In the genomic region with DNA sequence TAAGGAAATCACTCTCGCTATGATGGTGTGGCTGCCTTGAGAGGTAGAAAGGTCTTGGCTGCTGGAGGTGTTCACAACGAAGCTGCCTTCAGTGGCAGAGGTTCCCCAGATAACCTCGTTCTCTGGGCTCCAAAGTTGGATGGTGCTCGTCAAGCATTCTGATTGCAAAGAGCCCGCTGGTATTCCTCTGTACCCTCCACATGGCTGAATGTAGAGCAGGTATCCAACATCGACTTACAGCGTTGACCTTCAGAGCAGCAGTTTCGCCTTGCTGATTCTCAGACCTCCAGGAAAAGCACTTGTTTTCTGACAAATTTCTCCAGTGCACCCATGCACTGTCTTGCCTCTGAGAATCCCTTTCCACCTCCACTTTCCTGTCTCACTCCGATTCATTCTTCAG, we compare ENCODE assay signal across 10 cellular contexts. TPM values are rescaled to one million over a fixed set of nuclear protein-coding genes. Genes with fewer than 3 reads are reported as not detected.
"Had no signal": no experiment of that assay in that cellular context is flagged by ENCODE, and none has a peak within 500 bp of the region (broad histone marks: within the 10 kb centered on the region; RNA-seq: fewer than 3 reads in every experiment).

No MANE protein-coding gene starts in this region.

- H3K9ac ChIP-seq: KMS-11 had no signal

- DNase-seq: GOT3, H9, HCEC 1CT, KBM-7 had no signal

- FAIRE-seq: H54, HepG2 had no signal

- H3K27ac ChIP-seq: HL-60, KMS-11 had no signal

- H3K4me2 ChIP-seq: KMS-11 had no signal

- ATAC-seq: HepG2 had no signal

RNA-seq across cellular contexts. Expression of a gene that starts 4.3 kb away (rescaled TPM):
- polyA plus RNA-seq: IgD-negative memory B cell had no signal

RNA-seq across cellular contexts. Expression of a gene that starts 35.3 kb away (rescaled TPM):
- polyA plus RNA-seq: IgD-negative memory B cell had no signal

RNA-seq across cellular contexts. Expression of a gene that starts 39.9 kb away (rescaled TPM):
- total RNA-seq: HT1080 had no signal
